8 cellular contexts compared by ENCODE assay signal in the genomic region with DNA sequence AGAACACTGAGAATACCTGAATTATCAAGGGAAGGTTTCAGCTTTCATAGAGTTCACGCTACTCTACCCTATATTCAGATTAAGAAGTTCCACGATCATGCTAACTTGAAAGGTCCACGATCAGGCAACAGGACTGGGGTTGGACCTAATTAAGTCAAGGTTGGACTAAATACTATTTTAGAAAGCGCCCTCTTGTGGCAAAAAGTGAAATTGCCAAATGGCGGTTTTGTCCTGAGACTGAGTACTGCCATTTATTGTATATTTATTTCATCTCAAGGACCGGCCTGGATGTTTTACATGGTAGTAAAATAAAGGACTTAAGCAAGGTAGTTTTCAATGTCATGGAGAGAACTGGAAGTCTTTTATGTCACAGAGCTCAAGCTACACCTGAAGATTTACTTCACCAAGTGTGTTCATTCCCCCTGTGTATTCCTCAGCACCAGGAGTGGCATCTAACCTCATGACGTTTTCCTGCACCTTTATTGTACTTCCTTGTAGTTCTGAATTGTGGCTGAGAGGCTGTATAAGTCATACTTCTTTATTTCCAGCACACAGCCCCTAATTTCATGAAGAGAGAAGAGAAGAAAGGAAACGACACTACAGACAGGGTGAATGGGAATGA. TPM values are rescaled to one million over a fixed set of nuclear protein-coding genes. Genes with fewer than 3 reads are reported as not detected.
DNase-seq lines count a peak whose midpoint lies in the region; TF ChIP-seq lines count a peak whose summit lies in the region.

No MANE protein-coding gene starts in this region.

- no peak overlapping the region for H3K4me3 ChIP-seq in HFF-Myc (replicated peaks; ENCODE audit: low read depth, low read length)
- H3K4me3 ChIP-seq in OCI-LY1 (ENCODE audit: low read depth, low read length, poor library complexity, severe bottlenecking), result no peak overlapping the region
- no peak overlapping the region for H3K4me3 ChIP-seq in fibroblast of villous mesenchyme (ENCODE audit: low read depth, low read length)

- no peaks in the 10 kb centered on the region for H3K4me1 ChIP-seq in OCI-LY1 (ENCODE audit: insufficient read depth, low read length, severe bottlenecking)

- no peaks in the 10 kb centered on the region for H3K9me3 ChIP-seq in OCI-LY1 (ENCODE audit: low read length)

- H2AFZ ChIP-seq in OCI-LY1 (ENCODE audit: low read length), result no peak overlapping the region

- no peaks in the 10 kb centered on the region for H3K79me2 ChIP-seq in OCI-LY1 (ENCODE audit: insufficient read depth, low read length)

- H4K20me1 ChIP-seq in OCI-LY1 (ENCODE audit: insufficient read depth, low read length), result no peaks in the 10 kb centered on the region

- DNase-seq in EL (peak; percentile 65), HFF-Myc (ENCODE audit: extremely low read depth, low read depth) (peak; percentile 43), activated T-cell treated with anti-CD3 and anti-CD28 coated beads for 4 hours (peak; percentile 45), fibroblast of villous mesenchyme (ENCODE audit: low read depth) (peak; percentile 53), retina (peak; percentile 47), HPDE6-E6E7 (ENCODE audit: extremely low spot score) (no peak), GDM1 (lab: John Stamatoyannopoulos, UW) (no peak)

- no peak overlapping the region for H3K27ac ChIP-seq in OCI-LY1 (ENCODE audit: low read depth, low read length, poor library complexity, severe bottlenecking)

- no peaks in the 10 kb centered on the region for H3F3A ChIP-seq in OCI-LY1 (ENCODE audit: insufficient read depth, low read length)

- no peaks in the 10 kb centered on the region for H3K36me3 ChIP-seq in OCI-LY1 (ENCODE audit: insufficient read depth, low read length)

- TF ChIP-seq CTCF in HFF-Myc (IDR thresholded peaks at IDR 0.05; ENCODE audit: low read depth, low read length, missing control alignments) (peak; percentile 69), OCI-LY1 (IDR thresholded peaks at IDR 0.05; ENCODE audit: low read length) (peak; percentile 86), fibroblast of villous mesenchyme (IDR thresholded peaks at IDR 0.05; ENCODE audit: insufficient read depth, low read depth, low read length) (peak; percentile 70)

- H3K9ac ChIP-seq in OCI-LY1 (ENCODE audit: low read length), result no peak overlapping the region

- no peaks in the 10 kb centered on the region for H3K9me2 ChIP-seq in OCI-LY1 (ENCODE audit: low read depth, low read length)

- no peaks in the 10 kb centered on the region; the same call in 1 of the 2 replicates for H3K27me3 ChIP-seq in OCI-LY1 (ENCODE audit: insufficient read depth, low read length)

- H3K4me2 ChIP-seq in OCI-LY1 (ENCODE audit: low read length), result no peak overlapping the region

RNA-seq across cellular contexts. Expression of a gene that starts 56.8 kb away (rescaled TPM):
- total RNA-seq in fibroblast of villous mesenchyme, result under 0.01 TPM in 1 of 2 replicates, not detected in the other

Comparison
In these comparisons a context has a peak if more than half of its experiments do, and no peak if none do; other contexts are left out.
1. DNase-seq: peak in EL (single experiment), HFF-Myc (single experiment), activated T-cell treated with anti-CD3 and anti-CD28 coated beads for 4 hours (single experiment), fibroblast of villous mesenchyme (single experiment) and retina (single experiment); none in HPDE6-E6E7 (single experiment) and GDM1 (single experiment).
2. Peak in every context shown above with its lines, with median percentiles within 50 percentile points of each other: CTCF ChIP-seq.